In genomic region chr11:38221295-38221694, GRCh38 we compare ENCODE assay signal across 23 cellular contexts.
"Had no signal": no experiment of that assay in that cellular context is flagged by ENCODE, and none has a peak within 500 bp of the region (broad histone marks: within the 10 kb centered on the region; RNA-seq: fewer than 3 reads in every experiment).

No MANE protein-coding gene starts in this region.

- FAIRE-seq: kidney, urothelium cell line had no signal

- DNase-seq: heart left ventricle; hippocampal formation; kidney; left colon; left lung; lower lobe of right lung; mammary epithelial cell; mesendoderm; naive B cell; natural killer cell; nephron progenitor cell; ovary; right lobe of liver; stimulated activated CD4-positive, alpha-beta T cell treated with anti-CD3 and anti-CD28 coated beads, Interleukin-4, amount 100 ng/mL, for 24 hours; stimulated activated naive CD4-positive, alpha-beta T cell; tibial artery; trophoblast cell; upper lobe of right lung had no signal

- H3K9me3 ChIP-seq: right lobe of liver had no signal

- ATAC-seq: heart left ventricle; left colon; left lung; lower lobe of right lung; natural killer cell; right lobe of liver; stimulated activated effector memory CD8-positive, alpha-beta T cell treated with anti-CD3 and anti-CD28 coated beads, Interleukin-12 subunit alpha, Interleukin-12 subunit beta, amount 100 ng/mL, for 72 hours; upper lobe of right lung had no signal

- H3K27me3 ChIP-seq: heart left ventricle, left lung, ovary, right atrium auricular region, right lobe of liver, suprapubic skin, tibial artery, upper lobe of right lung had no signal

- H3K4me1 ChIP-seq: heart left ventricle, left lung, lower lobe of right lung, right atrium auricular region, right lobe of liver, suprapubic skin, tibial artery, upper lobe of right lung had no signal

- H3K36me3 ChIP-seq: heart left ventricle, left lung, lower lobe of right lung, ovary, right atrium auricular region, right lobe of liver, suprapubic skin, thoracic aorta, tibial artery, upper lobe of right lung had no signal

- H3K27ac ChIP-seq: heart left ventricle, left lung, lower lobe of right lung, ovary, right atrium auricular region, right lobe of liver, suprapubic skin, thoracic aorta, tibial artery, upper lobe of right lung had no signal

- H3K4me3 ChIP-seq: heart left ventricle, left lung, lower lobe of right lung, ovary, right atrium auricular region, right lobe of liver, suprapubic skin, thoracic aorta, tibial artery, upper lobe of right lung had no signal
